In genomic region chr2:143176606-143177005, GRCh38 we compare ENCODE assay signal across 10 cellular contexts. TPM values are rescaled to one million over a fixed set of nuclear protein-coding genes. Genes with fewer than 3 reads are reported as not detected.
A peak's percentile ranks its signal among the peaks of the same experiment; 100 is the strongest.
DNase-seq lines count a peak whose midpoint lies in the region; ATAC-seq, FAIRE-seq and TF ChIP-seq lines count a peak whose summit lies in the region.
"Had no signal": no experiment of that assay in that cellular context is flagged by ENCODE, and none has a peak within 500 bp of the region (broad histone marks: within the 10 kb centered on the region; RNA-seq: fewer than 3 reads in every experiment).

No MANE protein-coding gene starts in this region.

- no peaks in the 10 kb centered on the region for H3K27me3 Mint-ChIP-seq in stimulated activated naive CD8-positive, alpha-beta T cell treated with anti-CD3 and anti-CD28 coated beads, Interleukin-15, Interleukin-2, amounts not matched to agents 100 ng/mL and 50 ng/mL, for 24 hours
- H3K27me3 Mint-ChIP-seq in activated naive CD8-positive, alpha-beta T cell treated with anti-CD3 and anti-CD28 coated beads, Interleukin-2, amount 10 ng/mL, durations not matched to agents 7 days and 5 days: no peaks in the 10 kb centered on the region
- peaks cover 2% of the 10 kb centered on the region for H3K27me3 Mint-ChIP-seq in glutamatergic neuron (ENCODE audit: unreplicated experiment)

- DNase-seq in stimulated activated naive CD8-positive, alpha-beta T cell treated with anti-CD3 and anti-CD28 coated beads, Interleukin-15, Interleukin-2, amounts not matched to agents 100 U/mL and 50 U/mL, for 24 hours: no peak
- no peak for DNase-seq in activated naive CD8-positive, alpha-beta T cell treated with anti-CD3 and anti-CD28 coated beads, Interleukin-2, amount 10 ng/mL, durations not matched to agents 7 days and 5 days
- no peak for DNase-seq in C1 segment of cervical spinal cord (lab: John Stamatoyannopoulos, UW)
- no peak for DNase-seq in frontal cortex (ENCODE audit: low spot score in 2 of 2)
- DNase-seq in glutamatergic neuron: no peak
- DNase-seq in COLO668 (lab: John Stamatoyannopoulos, UW; ENCODE audit: unreplicated experiment): no peak
- DNase-seq: NCI-H1092 had no signal

- FAIRE-seq in frontal cortex (lab: Jason Lieb, UNC): no peak

- peaks cover 5% of the 10 kb centered on the region for H3K9me3 Mint-ChIP-seq in stimulated activated naive CD8-positive, alpha-beta T cell treated with anti-CD3 and anti-CD28 coated beads, Interleukin-15, Interleukin-2, amounts not matched to agents 100 ng/mL and 50 ng/mL, for 24 hours
- H3K9me3 Mint-ChIP-seq in activated naive CD8-positive, alpha-beta T cell treated with anti-CD3 and anti-CD28 coated beads, Interleukin-2, amount 10 ng/mL, durations not matched to agents 7 days and 5 days: peaks cover 5% of the 10 kb centered on the region
- H3K9me3 Mint-ChIP-seq in glutamatergic neuron (ENCODE audit: unreplicated experiment): peaks cover 1% of the 10 kb centered on the region

- H3K36me3 Mint-ChIP-seq in stimulated activated naive CD8-positive, alpha-beta T cell treated with anti-CD3 and anti-CD28 coated beads, Interleukin-15, Interleukin-2, amounts not matched to agents 100 ng/mL and 50 ng/mL, for 24 hours (ENCODE audit: low read depth): peaks cover 33% of the 10 kb centered on the region
- H3K36me3 Mint-ChIP-seq in activated naive CD8-positive, alpha-beta T cell treated with anti-CD3 and anti-CD28 coated beads, Interleukin-2, amount 10 ng/mL, durations not matched to agents 7 days and 5 days: peaks cover 44% of the 10 kb centered on the region
- peaks cover 6% of the 10 kb centered on the region for H3K36me3 Mint-ChIP-seq in glutamatergic neuron (ENCODE audit: unreplicated experiment)

- no peak for ATAC-seq in stimulated activated naive CD8-positive, alpha-beta T cell treated with anti-CD3 and anti-CD28 coated beads, Interleukin-15, Interleukin-2, amounts not matched to agents 100 U/mL and 50 U/mL, for 24 hours
- ATAC-seq in HG03103 (IDR thresholded peaks at IDR 0.05; ENCODE audit: low read depth, unreplicated experiment): peak; percentile 24
- ATAC-seq in activated naive CD8-positive, alpha-beta T cell treated with anti-CD3 and anti-CD28 coated beads, Interleukin-2, amount 10 ng/mL, durations not matched to agents 7 days and 5 days (ENCODE audit: low read depth): peak; percentile 46

- peak overlapping the region; percentile 80 for H3K4me3 Mint-ChIP-seq in stimulated activated naive CD8-positive, alpha-beta T cell treated with anti-CD3 and anti-CD28 coated beads, Interleukin-15, Interleukin-2, amounts not matched to agents 100 ng/mL and 50 ng/mL, for 24 hours
- H3K4me3 Mint-ChIP-seq in activated naive CD8-positive, alpha-beta T cell treated with anti-CD3 and anti-CD28 coated beads, Interleukin-2, amount 10 ng/mL, durations not matched to agents 7 days and 5 days: peak overlapping the region; percentile 84
- H3K4me3 Mint-ChIP-seq in glutamatergic neuron (ENCODE audit: unreplicated experiment): no peak overlapping the region

- no peak for TF ChIP-seq CTCF in glutamatergic neuron (IDR thresholded peaks at IDR 0.05; ENCODE audit: partially characterized antibody, unreplicated experiment)

- peak overlapping the region; percentile 83 for H3K27ac Mint-ChIP-seq in stimulated activated naive CD8-positive, alpha-beta T cell treated with anti-CD3 and anti-CD28 coated beads, Interleukin-15, Interleukin-2, amounts not matched to agents 100 ng/mL and 50 ng/mL, for 24 hours
- H3K27ac Mint-ChIP-seq in activated naive CD8-positive, alpha-beta T cell treated with anti-CD3 and anti-CD28 coated beads, Interleukin-2, amount 10 ng/mL, durations not matched to agents 7 days and 5 days: peak overlapping the region; percentile 88
- H3K27ac Mint-ChIP-seq in glutamatergic neuron (ENCODE audit: unreplicated experiment): no peak overlapping the region

- POLR2A ChIA-PET in activated naive CD8-positive, alpha-beta T cell treated with anti-CD3 and anti-CD28 coated beads, Interleukin-2, amount 10 ng/mL, durations not matched to agents 7 days and 5 days (lab: Charles Lee): no interaction called here

- peaks cover 45% of the 10 kb centered on the region for H3K4me1 Mint-ChIP-seq in stimulated activated naive CD8-positive, alpha-beta T cell treated with anti-CD3 and anti-CD28 coated beads, Interleukin-15, Interleukin-2, amounts not matched to agents 100 ng/mL and 50 ng/mL, for 24 hours (ENCODE audit: low read depth)
- peaks cover 31% of the 10 kb centered on the region for H3K4me1 Mint-ChIP-seq in activated naive CD8-positive, alpha-beta T cell treated with anti-CD3 and anti-CD28 coated beads, Interleukin-2, amount 10 ng/mL, durations not matched to agents 7 days and 5 days
- peaks cover 7% of the 10 kb centered on the region for H3K4me1 Mint-ChIP-seq in glutamatergic neuron (ENCODE audit: low read depth, unreplicated experiment)

RNA-seq across cellular contexts. Expression of gene ARHGAP15, which starts 47.4 kb away (rescaled TPM):
- 100 to 1,000 TPM; 141 TPM for total RNA-seq in activated naive CD8-positive, alpha-beta T cell treated with anti-CD3 and anti-CD28 coated beads, Interleukin-2, amount 10 ng/mL, durations not matched to agents 7 days and 5 days
- total RNA-seq in frontal cortex: 19.2 TPM
- not detected for total RNA-seq in glutamatergic neuron (ENCODE audit: unreplicated experiment)
- total RNA-seq: myocyte had no signal

Comparison
In these comparisons a context has a peak if more than half of its experiments do, and no peak if none do; other contexts are left out.
1. RNA of gene ARHGAP15, which starts 47.4 kb away (total RNA-seq): 141 TPM in activated naive CD8-positive, alpha-beta T cell treated with anti-CD3 and anti-CD28 coated beads, Interleukin-2, amount 10 ng/mL, durations not matched to agents 7 days and 5 days and 19.2 TPM in frontal cortex (single experiment); not detected in glutamatergic neuron (single experiment); every median in the first group is over 10 times any median in the second.